In genomic region chr2:197209742-197210408, GRCh38 we compare ENCODE assay signal across 7 cellular contexts.
A peak's percentile ranks its signal among the peaks of the same experiment; 100 is the strongest.
DNase-seq lines count a peak whose midpoint lies in the region; ATAC-seq and TF ChIP-seq lines count a peak whose summit lies in the region.

No MANE protein-coding gene starts in this region.

- no peak overlapping the region for H2BK12ac ChIP-seq in mesenchymal stem cell (ENCODE audit: low read length in 2 of 2)

- H2BK120ac ChIP-seq in mesenchymal stem cell (ENCODE audit: low read depth, low read length), result no peak overlapping the region

- H3K9me3 Mint-ChIP-seq in glutamatergic neuron (ENCODE audit: unreplicated experiment), result no peaks in the 10 kb centered on the region
- H3K9me3 Mint-ChIP-seq in mesothelial cell of epicardium, result no peaks in the 10 kb centered on the region

- no peak overlapping the region for H3K27ac Mint-ChIP-seq in glutamatergic neuron (ENCODE audit: unreplicated experiment)
- H3K27ac Mint-ChIP-seq in mesothelial cell of epicardium, result no peak overlapping the region

- no peak overlapping the region for H3K23ac ChIP-seq in mesenchymal stem cell (ENCODE audit: low read length in 2 of 2)

- H3K9ac ChIP-seq in mesenchymal stem cell (ENCODE audit: low read length), result no peak overlapping the region

- no peak overlapping the region for H4K8ac ChIP-seq in mesenchymal stem cell (ENCODE audit: low read length)

- peak overlapping the region; percentile 78 for H2AK5ac ChIP-seq in mesenchymal stem cell (ENCODE audit: low read length, severe bottlenecking)

- ATAC-seq in GM19324 (IDR thresholded peaks at IDR 0.05; ENCODE audit: low FRiP score, unreplicated experiment), result peak; percentile 50
- ATAC-seq in HG03196 (IDR thresholded peaks at IDR 0.05; ENCODE audit: unreplicated experiment), result peak; percentile 35

- DNase-seq in activated CD4-positive, alpha-beta T cell treated with anti-CD3 and anti-CD28 coated beads, Interleukin-2, amount 50 U/mL, for 48 hours, result peak; percentile 72 to 81
- no peak for DNase-seq in mesenchymal stem cell
- DNase-seq in glutamatergic neuron, result no peak
- DNase-seq in NCI-H524 (lab: John Stamatoyannopoulos, UW), result no peak
- no peak for DNase-seq in mesothelial cell of epicardium (ENCODE audit: low spot score in 2 of 2, unreplicated experiment in 2 of 2)

- H3K18ac ChIP-seq in mesenchymal stem cell (ENCODE audit: low read depth in 1 of 2, low read length in 2 of 2), result no peak overlapping the region

- peaks cover 7% of the 10 kb centered on the region for H3K4me1 ChIP-seq in mesenchymal stem cell (ENCODE audit: control insufficient read depth, insufficient read depth, low read depth, low read length)

- H3K36me3 ChIP-seq in mesenchymal stem cell (ENCODE audit: control insufficient read depth in 1 of 2, insufficient read depth in 2 of 2, low read depth in 1 of 2, low read length in 2 of 2), result no peaks in the 10 kb centered on the region

- TF ChIP-seq CTCF in glutamatergic neuron (IDR thresholded peaks at IDR 0.05; ENCODE audit: partially characterized antibody, unreplicated experiment) (no peak), mesothelial cell of epicardium (IDR thresholded peaks at IDR 0.05; ENCODE audit: unreplicated experiment) (no peak)

- H3K79me1 ChIP-seq in mesenchymal stem cell (replicated peaks; ENCODE audit: low read length, poor library complexity, severe bottlenecking), result peaks cover 15% of the 10 kb centered on the region

- peak overlapping the region; percentile 38 for H3K27ac ChIP-seq in mesenchymal stem cell (ENCODE audit: low read length, poor library complexity, severe bottlenecking)

- no peak overlapping the region for H3K4ac ChIP-seq in mesenchymal stem cell (ENCODE audit: low read depth in 1 of 2, low read length in 2 of 2)

- no peak overlapping the region for H3K14ac ChIP-seq in mesenchymal stem cell (ENCODE audit: low read length in 2 of 2)

- no peaks in the 10 kb centered on the region for H3K4me1 Mint-ChIP-seq in glutamatergic neuron (ENCODE audit: low read depth, unreplicated experiment)
- peaks cover 21% of the 10 kb centered on the region for H3K4me1 Mint-ChIP-seq in mesothelial cell of epicardium

- no peaks in the 10 kb centered on the region for H3K27me3 ChIP-seq in mesenchymal stem cell (ENCODE audit: control insufficient read depth in 1 of 2, insufficient read depth in 1 of 2, low read length in 2 of 2)

- H3K4me3 Mint-ChIP-seq in glutamatergic neuron (ENCODE audit: unreplicated experiment) (no peak overlapping the region), mesothelial cell of epicardium (no peak overlapping the region)

- no peak overlapping the region for H2BK5ac ChIP-seq in mesenchymal stem cell (ENCODE audit: low read depth, low read length, poor library complexity, severe bottlenecking)

- H4K91ac ChIP-seq in mesenchymal stem cell (ENCODE audit: low read length), result no peak overlapping the region

- H3K27me3 Mint-ChIP-seq in glutamatergic neuron (ENCODE audit: unreplicated experiment), result peaks cover 2% of the 10 kb centered on the region
- H3K27me3 Mint-ChIP-seq in mesothelial cell of epicardium (ENCODE audit: low read depth), result no peaks in the 10 kb centered on the region

- no peak overlapping the region for H2BK15ac ChIP-seq in mesenchymal stem cell (ENCODE audit: low read depth, poor library complexity, severe bottlenecking)

- H3K4me3 ChIP-seq in mesenchymal stem cell (ENCODE audit: insufficient read depth in 1 of 2, low read depth in 1 of 2, low read length in 2 of 2), result no peak overlapping the region

- H3K9me3 ChIP-seq in mesenchymal stem cell (ENCODE audit: control insufficient read depth, low read length), result no peaks in the 10 kb centered on the region

- WGBS in mesenchymal stem cell, result 82% methylated on average over 5 of the region's 6 CpGs

- H3K4me2 ChIP-seq in mesenchymal stem cell (ENCODE audit: low read length, poor library complexity, severe bottlenecking), result no peak overlapping the region

- H3K36me3 Mint-ChIP-seq in glutamatergic neuron (ENCODE audit: unreplicated experiment) (no peaks in the 10 kb centered on the region), mesothelial cell of epicardium (no peaks in the 10 kb centered on the region)

- H2AFZ ChIP-seq in mesenchymal stem cell (ENCODE audit: low read depth, low read length), result no peak overlapping the region

Comparison
In these comparisons a context has a peak if more than half of its experiments do, and no peak if none do; other contexts are left out.
1. DNase-seq: peak in activated CD4-positive, alpha-beta T cell treated with anti-CD3 and anti-CD28 coated beads, Interleukin-2, amount 50 U/mL, for 48 hours (2 of 2); none in mesenchymal stem cell (single experiment), glutamatergic neuron (single experiment), NCI-H524 (0 of 2) and mesothelial cell of epicardium (0 of 2).